1 cellular context compared by ENCODE assay signal in the genomic region with DNA sequence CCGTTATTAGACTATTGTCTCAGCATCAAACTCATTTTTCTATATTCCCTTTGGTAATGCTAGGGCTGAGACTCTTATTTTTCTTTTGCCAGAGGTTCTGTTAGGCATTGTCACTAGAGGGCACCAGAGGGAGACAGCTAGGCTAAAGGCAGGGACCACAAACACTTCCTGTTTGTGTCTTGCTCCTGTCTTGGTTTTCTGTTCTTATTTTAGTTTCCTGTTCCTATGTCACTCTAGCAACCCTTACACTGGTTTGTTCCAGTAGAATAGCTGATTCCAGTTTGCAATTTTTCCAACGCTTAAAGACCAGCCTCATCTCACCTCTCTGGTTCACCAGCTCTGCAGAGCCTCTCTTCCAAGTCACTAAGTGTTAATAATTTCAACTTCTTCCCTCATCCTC.
A peak's percentile ranks its signal among the peaks of the same experiment; 100 is the strongest.
TF ChIP-seq lines count a peak whose summit lies in the region.

No MANE protein-coding gene starts in this region.

TF ChIP-seq in HepG2, 621 proteins besides CTCF, POLR2A, EP300 and RAD21 (continued from another document and continues in another):
- TF ChIP-seq TIGD3 (CRISPR knock-in tag; IDR thresholded peaks at IDR 0.05; ENCODE audit: borderline replicate concordance): no peak
- no peak for TF ChIP-seq ZNF329 (CRISPR knock-in tag; IDR thresholded peaks at IDR 0.05; ENCODE audit: low read depth)
- TF ChIP-seq POLR2G (IDR thresholded peaks at IDR 0.05; ENCODE audit: low read depth, low read length): no peak
- TF ChIP-seq ZNF83 (CRISPR knock-in tag; IDR thresholded peaks at IDR 0.05; ENCODE audit: borderline replicate concordance): no peak
- TF ChIP-seq ZBTB37 (CRISPR knock-in tag; IDR thresholded peaks at IDR 0.05): no peak
- TF ChIP-seq ZNF503 (CRISPR knock-in tag; IDR thresholded peaks at IDR 0.05): no peak
- TF ChIP-seq TEAD3 (CRISPR knock-in tag; optimal IDR thresholded peaks at IDR 0.05; ENCODE audit: borderline replicate concordance): no peak
- peak; percentile 57 for TF ChIP-seq ZNF574 (CRISPR knock-in tag; IDR thresholded peaks at IDR 0.05)
- no peak for TF ChIP-seq HNRNPK (IDR thresholded peaks at IDR 0.05; ENCODE audit: low read depth, low read length, poor library complexity, severe bottlenecking)
- TF ChIP-seq ETV5 (CRISPR knock-in tag; IDR thresholded peaks at IDR 0.05; ENCODE audit: borderline replicate concordance): peak; percentile 30; the same call in 1 of the 2 replicates
- no peak for TF ChIP-seq MBD4 (IDR thresholded peaks at IDR 0.05; ENCODE audit: borderline replicate concordance, low read length)
- TF ChIP-seq ZNF367 (CRISPR knock-in tag; IDR thresholded peaks at IDR 0.05; ENCODE audit: borderline replicate concordance): no peak
- no peak for TF ChIP-seq CBX2 (IDR thresholded peaks at IDR 0.05; ENCODE audit: low read depth, low read length)
- TF ChIP-seq CBX2 (CRISPR knock-in tag; IDR thresholded peaks at IDR 0.05; ENCODE audit: low read depth): no peak
- no peak for TF ChIP-seq ZSCAN25 (CRISPR knock-in tag; IDR thresholded peaks at IDR 0.05)
- TF ChIP-seq SNAI1 (CRISPR knock-in tag; IDR thresholded peaks at IDR 0.05; ENCODE audit: borderline replicate concordance): no peak
- no peak for TF ChIP-seq SMAD9 (CRISPR knock-in tag; IDR thresholded peaks at IDR 0.05)
- TF ChIP-seq U2AF2 (IDR thresholded peaks at IDR 0.05; ENCODE audit: low read depth, low read length): no peak
- TF ChIP-seq ZNF709 (CRISPR knock-in tag; IDR thresholded peaks at IDR 0.05): no peak
- TF ChIP-seq, protein P1, sequence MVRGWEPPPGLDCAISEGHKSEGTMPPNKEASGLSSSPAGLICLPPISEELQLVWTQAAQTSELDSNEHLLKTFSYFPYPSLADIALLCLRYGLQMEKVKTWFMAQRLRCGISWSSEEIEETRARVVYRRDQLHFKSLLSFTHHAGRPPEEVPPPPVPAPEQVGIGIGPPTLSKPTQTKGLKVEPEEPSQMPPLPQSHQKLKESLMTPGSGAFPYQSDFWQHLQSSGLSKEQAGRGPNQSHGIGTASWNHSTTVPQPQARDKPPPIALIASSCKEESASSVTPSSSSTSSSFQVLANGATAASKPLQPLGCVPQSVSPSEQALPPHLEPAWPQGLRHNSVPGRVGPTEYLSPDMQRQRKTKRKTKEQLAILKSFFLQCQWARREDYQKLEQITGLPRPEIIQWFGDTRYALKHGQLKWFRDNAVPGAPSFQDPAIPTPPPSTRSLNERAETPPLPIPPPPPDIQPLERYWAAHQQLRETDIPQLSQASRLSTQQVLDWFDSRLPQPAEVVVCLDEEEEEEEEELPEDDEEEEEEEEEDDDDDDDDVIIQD (CRISPR knock-in tag; IDR thresholded peaks at IDR 0.05; ENCODE audit: low read depth): no peak
- TF ChIP-seq NCOA2 (CRISPR knock-in tag; IDR thresholded peaks at IDR 0.05): no peak
- TF ChIP-seq ZBTB7B (CRISPR knock-in tag; IDR thresholded peaks at IDR 0.05): no peak
- no peak for TF ChIP-seq CEBPZ (IDR thresholded peaks at IDR 0.05; ENCODE audit: low read length)
- TF ChIP-seq ARNTL (CRISPR knock-in tag; IDR thresholded peaks at IDR 0.05): no peak
- TF ChIP-seq, protein P2, sequence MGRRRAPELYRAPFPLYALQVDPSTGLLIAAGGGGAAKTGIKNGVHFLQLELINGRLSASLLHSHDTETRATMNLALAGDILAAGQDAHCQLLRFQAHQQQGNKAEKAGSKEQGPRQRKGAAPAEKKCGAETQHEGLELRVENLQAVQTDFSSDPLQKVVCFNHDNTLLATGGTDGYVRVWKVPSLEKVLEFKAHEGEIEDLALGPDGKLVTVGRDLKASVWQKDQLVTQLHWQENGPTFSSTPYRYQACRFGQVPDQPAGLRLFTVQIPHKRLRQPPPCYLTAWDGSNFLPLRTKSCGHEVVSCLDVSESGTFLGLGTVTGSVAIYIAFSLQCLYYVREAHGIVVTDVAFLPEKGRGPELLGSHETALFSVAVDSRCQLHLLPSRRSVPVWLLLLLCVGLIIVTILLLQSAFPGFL (CRISPR knock-in tag; IDR thresholded peaks at IDR 0.05): no peak
- TF ChIP-seq ZNF331 (CRISPR knock-in tag; IDR thresholded peaks at IDR 0.05): peak; percentile 74
- TF ChIP-seq ELF3 (CRISPR knock-in tag; IDR thresholded peaks at IDR 0.05): peak; percentile 37; the same call in 1 of the 2 replicates
- TF ChIP-seq CHCHD3 (CRISPR knock-in tag; IDR thresholded peaks at IDR 0.05): no peak
- peak; percentile 69 for TF ChIP-seq STAG1 (CRISPR knock-in tag; IDR thresholded peaks at IDR 0.05)
- TF ChIP-seq ZSCAN30 (CRISPR knock-in tag; IDR thresholded peaks at IDR 0.05): no peak
- TF ChIP-seq ZNF253 (CRISPR knock-in tag; IDR thresholded peaks at IDR 0.05; ENCODE audit: borderline replicate concordance): no peak
- TF ChIP-seq NBN (conservative IDR thresholded peaks at IDR 0.05): no peak
- no peak for TF ChIP-seq FOXO1 (CRISPR knock-in tag; IDR thresholded peaks at IDR 0.05)
- TF ChIP-seq, protein P3, sequence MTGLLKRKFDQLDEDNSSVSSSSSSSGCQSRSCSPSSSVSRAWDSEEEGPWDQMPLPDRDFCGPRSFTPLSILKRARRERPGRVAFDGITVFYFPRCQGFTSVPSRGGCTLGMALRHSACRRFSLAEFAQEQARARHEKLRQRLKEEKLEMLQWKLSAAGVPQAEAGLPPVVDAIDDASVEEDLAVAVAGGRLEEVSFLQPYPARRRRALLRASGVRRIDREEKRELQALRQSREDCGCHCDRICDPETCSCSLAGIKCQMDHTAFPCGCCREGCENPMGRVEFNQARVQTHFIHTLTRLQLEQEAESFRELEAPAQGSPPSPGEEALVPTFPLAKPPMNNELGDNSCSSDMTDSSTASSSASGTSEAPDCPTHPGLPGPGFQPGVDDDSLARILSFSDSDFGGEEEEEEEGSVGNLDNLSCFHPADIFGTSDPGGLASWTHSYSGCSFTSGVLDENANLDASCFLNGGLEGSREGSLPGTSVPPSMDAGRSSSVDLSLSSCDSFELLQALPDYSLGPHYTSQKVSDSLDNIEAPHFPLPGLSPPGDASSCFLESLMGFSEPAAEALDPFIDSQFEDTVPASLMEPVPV (CRISPR knock-in tag; IDR thresholded peaks at IDR 0.05): no peak
- TF ChIP-seq GABPB1 (CRISPR knock-in tag; IDR thresholded peaks at IDR 0.05): peak; percentile 63; the same call in 1 of the 2 replicates
- TF ChIP-seq ZNF556 (CRISPR knock-in tag; IDR thresholded peaks at IDR 0.05; ENCODE audit: borderline replicate concordance): no peak
- TF ChIP-seq, protein P4, sequence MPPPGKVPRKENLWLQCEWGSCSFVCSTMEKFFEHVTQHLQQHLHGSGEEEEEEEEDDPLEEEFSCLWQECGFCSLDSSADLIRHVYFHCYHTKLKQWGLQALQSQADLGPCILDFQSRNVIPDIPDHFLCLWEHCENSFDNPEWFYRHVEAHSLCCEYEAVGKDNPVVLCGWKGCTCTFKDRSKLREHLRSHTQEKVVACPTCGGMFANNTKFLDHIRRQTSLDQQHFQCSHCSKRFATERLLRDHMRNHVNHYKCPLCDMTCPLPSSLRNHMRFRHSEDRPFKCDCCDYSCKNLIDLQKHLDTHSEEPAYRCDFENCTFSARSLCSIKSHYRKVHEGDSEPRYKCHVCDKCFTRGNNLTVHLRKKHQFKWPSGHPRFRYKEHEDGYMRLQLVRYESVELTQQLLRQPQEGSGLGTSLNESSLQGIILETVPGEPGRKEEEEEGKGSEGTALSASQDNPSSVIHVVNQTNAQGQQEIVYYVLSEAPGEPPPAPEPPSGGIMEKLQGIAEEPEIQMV (CRISPR knock-in tag; IDR thresholded peaks at IDR 0.05; ENCODE audit: low read depth): no peak
- TF ChIP-seq, protein P5, sequence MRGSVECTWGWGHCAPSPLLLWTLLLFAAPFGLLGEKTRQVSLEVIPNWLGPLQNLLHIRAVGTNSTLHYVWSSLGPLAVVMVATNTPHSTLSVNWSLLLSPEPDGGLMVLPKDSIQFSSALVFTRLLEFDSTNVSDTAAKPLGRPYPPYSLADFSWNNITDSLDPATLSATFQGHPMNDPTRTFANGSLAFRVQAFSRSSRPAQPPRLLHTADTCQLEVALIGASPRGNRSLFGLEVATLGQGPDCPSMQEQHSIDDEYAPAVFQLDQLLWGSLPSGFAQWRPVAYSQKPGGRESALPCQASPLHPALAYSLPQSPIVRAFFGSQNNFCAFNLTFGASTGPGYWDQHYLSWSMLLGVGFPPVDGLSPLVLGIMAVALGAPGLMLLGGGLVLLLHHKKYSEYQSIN (CRISPR knock-in tag; IDR thresholded peaks at IDR 0.05; ENCODE audit: borderline replicate concordance): no peak
- TF ChIP-seq YEATS4 (CRISPR knock-in tag; IDR thresholded peaks at IDR 0.05; ENCODE audit: borderline replicate concordance): no peak
- TF ChIP-seq ZNF790 (CRISPR knock-in tag; IDR thresholded peaks at IDR 0.05; ENCODE audit: borderline replicate concordance): no peak
- TF ChIP-seq ZNF138 (CRISPR knock-in tag; IDR thresholded peaks at IDR 0.05; ENCODE audit: low read depth): no peak
